2 cellular contexts compared by ENCODE assay signal in genomic region chr16:88497561-88498420, GRCh38.
TF ChIP-seq lines count a peak whose summit lies in the region.

No MANE protein-coding gene starts in this region.

TF ChIP-seq in IMR-90, 13 proteins besides CTCF, POLR2A, EP300 and RAD21 (continued from another document):
- TF ChIP-seq FOS (IDR thresholded peaks at IDR 0.05; ENCODE audit: low read depth, low read length) (no peak), RFX5 (IDR thresholded peaks at IDR 0.05; ENCODE audit: low read depth, low read length) (no peak)

TF ChIP-seq in WTC11, 78 proteins besides CTCF, POLR2A, EP300 and RAD21 (continued from another document):
- TF ChIP-seq USF2 (CRISPR knock-in tag; IDR thresholded peaks at IDR 0.05) (no peak), ATF1 (CRISPR knock-in tag; IDR thresholded peaks at IDR 0.05) (no peak), ZMAT4 (CRISPR knock-in tag; IDR thresholded peaks at IDR 0.05) (no peak), KAT7 (CRISPR knock-in tag; IDR thresholded peaks at IDR 0.05; ENCODE audit: borderline replicate concordance) (no peak), PRRX2 (CRISPR knock-in tag; IDR thresholded peaks at IDR 0.05) (no peak), RELA (CRISPR knock-in tag; IDR thresholded peaks at IDR 0.05; ENCODE audit: borderline replicate concordance) (no peak), FOXJ3 (CRISPR knock-in tag; IDR thresholded peaks at IDR 0.05; ENCODE audit: borderline replicate concordance) (no peak), E2F4 (CRISPR knock-in tag; IDR thresholded peaks at IDR 0.05; ENCODE audit: borderline replicate concordance, low read depth) (no peak), MXD4 (CRISPR knock-in tag; IDR thresholded peaks at IDR 0.05; ENCODE audit: borderline replicate concordance) (no peak), USF1 (CRISPR knock-in tag; IDR thresholded peaks at IDR 0.05) (no peak), SMAD3 (CRISPR knock-in tag; IDR thresholded peaks at IDR 0.05; ENCODE audit: borderline replicate concordance) (no peak), FOXP1 (CRISPR knock-in tag; IDR thresholded peaks at IDR 0.05; ENCODE audit: borderline replicate concordance) (no peak), ZNF263 (CRISPR knock-in tag; IDR thresholded peaks at IDR 0.05; ENCODE audit: low read depth) (no peak), NR2C2 (CRISPR knock-in tag; IDR thresholded peaks at IDR 0.05) (no peak)
- TF ChIP-seq, protein P1, sequence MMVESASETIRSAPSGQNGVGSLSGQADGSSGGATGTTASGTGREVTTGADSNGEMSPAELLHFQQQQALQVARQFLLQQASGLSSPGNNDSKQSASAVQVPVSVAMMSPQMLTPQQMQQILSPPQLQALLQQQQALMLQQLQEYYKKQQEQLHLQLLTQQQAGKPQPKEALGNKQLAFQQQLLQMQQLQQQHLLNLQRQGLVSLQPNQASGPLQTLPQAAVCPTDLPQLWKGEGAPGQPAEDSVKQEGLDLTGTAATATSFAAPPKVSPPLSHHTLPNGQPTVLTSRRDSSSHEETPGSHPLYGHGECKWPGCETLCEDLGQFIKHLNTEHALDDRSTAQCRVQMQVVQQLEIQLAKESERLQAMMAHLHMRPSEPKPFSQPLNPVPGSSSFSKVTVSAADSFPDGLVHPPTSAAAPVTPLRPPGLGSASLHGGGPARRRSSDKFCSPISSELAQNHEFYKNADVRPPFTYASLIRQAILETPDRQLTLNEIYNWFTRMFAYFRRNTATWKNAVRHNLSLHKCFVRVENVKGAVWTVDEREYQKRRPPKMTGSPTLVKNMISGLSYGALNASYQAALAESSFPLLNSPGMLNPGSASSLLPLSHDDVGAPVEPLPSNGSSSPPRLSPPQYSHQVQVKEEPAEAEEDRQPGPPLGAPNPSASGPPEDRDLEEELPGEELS (CRISPR knock-in tag; IDR thresholded peaks at IDR 0.05), result no peak
- TF ChIP-seq, protein P2, sequence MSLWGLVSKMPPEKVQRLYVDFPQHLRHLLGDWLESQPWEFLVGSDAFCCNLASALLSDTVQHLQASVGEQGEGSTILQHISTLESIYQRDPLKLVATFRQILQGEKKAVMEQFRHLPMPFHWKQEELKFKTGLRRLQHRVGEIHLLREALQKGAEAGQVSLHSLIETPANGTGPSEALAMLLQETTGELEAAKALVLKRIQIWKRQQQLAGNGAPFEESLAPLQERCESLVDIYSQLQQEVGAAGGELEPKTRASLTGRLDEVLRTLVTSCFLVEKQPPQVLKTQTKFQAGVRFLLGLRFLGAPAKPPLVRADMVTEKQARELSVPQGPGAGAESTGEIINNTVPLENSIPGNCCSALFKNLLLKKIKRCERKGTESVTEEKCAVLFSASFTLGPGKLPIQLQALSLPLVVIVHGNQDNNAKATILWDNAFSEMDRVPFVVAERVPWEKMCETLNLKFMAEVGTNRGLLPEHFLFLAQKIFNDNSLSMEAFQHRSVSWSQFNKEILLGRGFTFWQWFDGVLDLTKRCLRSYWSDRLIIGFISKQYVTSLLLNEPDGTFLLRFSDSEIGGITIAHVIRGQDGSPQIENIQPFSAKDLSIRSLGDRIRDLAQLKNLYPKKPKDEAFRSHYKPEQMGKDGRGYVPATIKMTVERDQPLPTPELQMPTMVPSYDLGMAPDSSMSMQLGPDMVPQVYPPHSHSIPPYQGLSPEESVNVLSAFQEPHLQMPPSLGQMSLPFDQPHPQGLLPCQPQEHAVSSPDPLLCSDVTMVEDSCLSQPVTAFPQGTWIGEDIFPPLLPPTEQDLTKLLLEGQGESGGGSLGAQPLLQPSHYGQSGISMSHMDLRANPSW (CRISPR knock-in tag; conservative IDR thresholded peaks at IDR 0.05; ENCODE audit: low read depth), result no peak
TF ChIP-seq in WTC11: peak in this region for 0.
